ENCODE assay signal across 10 cellular contexts in genomic region chr5:1882337-1883119, GRCh38. TPM values are rescaled to one million over a fixed set of nuclear protein-coding genes. Genes with fewer than 3 reads are reported as not detected.
A peak's percentile ranks its signal among the peaks of the same experiment; 100 is the strongest.
DNase-seq lines count a peak whose midpoint lies in the region; ATAC-seq and TF ChIP-seq lines count a peak whose summit lies in the region.
"Had no signal": no experiment of that assay in that cellular context is flagged by ENCODE, and none has a peak within 500 bp of the region (broad histone marks: within the 10 kb centered on the region; RNA-seq: fewer than 3 reads in every experiment).

Gene IRX4, minus strand, starts transcription at chr5:1882925. Its CDS starts 278 bp downstream, at chr5:1882647.

- H3K9me3 ChIP-seq in Panc1 (ENCODE audit: control insufficient read depth, insufficient read depth, low read depth, low read length) = no peaks in the 10 kb centered on the region
- no peaks in the 10 kb centered on the region for H3K9me3 ChIP-seq in cardiac muscle cell (ENCODE audit: low read depth)

- POLR2A ChIA-PET in Panc1 (lab: Charles Lee) = interaction anchor here (0.6 kb wide), 1 partner anchor 556 kb away, joined by 4 read pairs; no protein-coding TSS in a partner anchor

- peak; percentile 10 for DNase-seq in EL
- no peak for DNase-seq in Panc1 (ENCODE audit: low read depth, low spot score)
- DNase-seq in cardiac muscle cell (ENCODE audit: low read depth in 1 of 2, low spot score in 1 of 2) = peak; percentile 21 to 54
- no peak for DNase-seq in progenitor cell of endocrine pancreas (ENCODE audit: low spot score, unreplicated experiment)
- DNase-seq in middle frontal gyrus (ENCODE audit: extremely low spot score, low spot score) = no peak
- DNase-seq: hypothalamus, NCI-H524 treated with DMSO at 0.1 percent for 48 hours had no signal

- no peak for TF ChIP-seq CTCF in Panc1 (IDR thresholded peaks at IDR 0.05)
- TF ChIP-seq CTCF in cardiac muscle cell (IDR thresholded peaks at IDR 0.05; ENCODE audit: low read depth, low read length) = no peak
- no peak for TF ChIP-seq CTCF in progenitor cell of endocrine pancreas (IDR thresholded peaks at IDR 0.05; ENCODE audit: unreplicated experiment)

- CTCF ChIA-PET in Panc1 (lab: Charles Lee) = no interaction called here

- ATAC-seq in Panc1 = peak; percentile 76
- ATAC-seq in GM19351 (IDR thresholded peaks at IDR 0.05; ENCODE audit: unreplicated experiment) = no peak
- no peak for ATAC-seq in HG02798 (IDR thresholded peaks at IDR 0.05; ENCODE audit: poor library complexity, unreplicated experiment)
- ATAC-seq in GM18505 (IDR thresholded peaks at IDR 0.05; ENCODE audit: unreplicated experiment) = no peak

- H3K36me3 ChIP-seq in Panc1 (ENCODE audit: control insufficient read depth, insufficient read depth, low read length) (no peaks in the 10 kb centered on the region), cardiac muscle cell (peaks cover 8% of the 10 kb centered on the region)

- H3K36me3 Mint-ChIP-seq in progenitor cell of endocrine pancreas (ENCODE audit: insufficient read depth) = no peaks in the 10 kb centered on the region

- BruUV-seq in Panc1 (replicated peaks; lab: Mats Ljungman, UMichigan) = no TSS peak

- H3K4me3 ChIP-seq in Panc1 (ENCODE audit: low read depth in 2 of 2, low read length in 2 of 2) (peak within 1 kb of the TSS; percentile 37 to 56), cardiac muscle cell (peak within 1 kb of the TSS; percentile 92)

- in situ Hi-C loops in Panc1 (cut with HindIII; ENCODE audit: low pct_unique_long_range_greater_than_20kb, low sequenced_read_pairs) = no loop called here

- TF ChIP-seq POLR2A in GM18505 (IDR thresholded peaks at IDR 0.05; ENCODE audit: borderline replicate concordance, extremely low read depth, insufficient read depth, insufficient read length) = no peak

- no peaks in the 10 kb centered on the region; the same call in 1 of the 2 replicates for H3K27me3 ChIP-seq in Panc1 (ENCODE audit: control insufficient read depth, insufficient read depth, low read length)
- H3K27me3 ChIP-seq in cardiac muscle cell = peaks cover 100% of the 10 kb centered on the region

- peaks cover 3% of the 10 kb centered on the region for H3K4me1 Mint-ChIP-seq in progenitor cell of endocrine pancreas (ENCODE audit: low read depth)

- no peak within 1 kb of the TSS for H3K27ac Mint-ChIP-seq in progenitor cell of endocrine pancreas

- H3K9me3 Mint-ChIP-seq in progenitor cell of endocrine pancreas (ENCODE audit: low read depth) = no peaks in the 10 kb centered on the region

- H3K4me1 ChIP-seq in Panc1 (ENCODE audit: control insufficient read depth, insufficient read depth, low read length) (no peaks in the 10 kb centered on the region), cardiac muscle cell (ENCODE audit: low read depth) (peaks cover 15% of the 10 kb centered on the region)

- no peak within 1 kb of the TSS for H3K27ac ChIP-seq in Panc1 (ENCODE audit: low read length)
- H3K27ac ChIP-seq in cardiac muscle cell = peak within 1 kb of the TSS; percentile 94

- H3K4me3 Mint-ChIP-seq in progenitor cell of endocrine pancreas (ENCODE audit: low read depth) = peak within 1 kb of the TSS; percentile 49

- intact Hi-C loops in Panc1 (cut with micrococcal nuclease; ENCODE audit: unreplicated experiment) = no loop called here

- peaks cover 52% of the 10 kb centered on the region for H3K27me3 Mint-ChIP-seq in progenitor cell of endocrine pancreas

RNA-seq across cellular contexts. Expression of gene IRX4, which starts in this region (rescaled TPM):
- total RNA-seq in Panc1 (2021; ENCODE audit: unreplicated experiment) (0.18 TPM), cardiac muscle cell (284 and 308 TPM in 2 replicates), progenitor cell of endocrine pancreas (0.17 TPM in 1 of 2 replicates, not detected in the other)
- polyA plus RNA-seq in Panc1 (2012; ENCODE audit: insufficient read length) = 0.47 TPM
- 208 and 257 TPM in 2 replicates for polyA plus RNA-seq in cardiac muscle cell

Comparison
In these comparisons a context has a peak if more than half of its experiments do, and no peak if none do; other contexts are left out.
1. RNA of gene IRX4 (total RNA-seq): 284 to 308 TPM in cardiac muscle cell; 0.18 TPM in Panc1 (single experiment) and 0.17 TPM in progenitor cell of endocrine pancreas; every median in the first group is over 100 times any median in the second.
2. Peak in ATAC-seq and H3K4me3 ChIP-seq in Panc1; RNA of the gene not detected or under 1 TPM.
3. DNase-seq: peak in EL (single experiment) and cardiac muscle cell (2 of 2); none in Panc1 (single experiment), progenitor cell of endocrine pancreas (single experiment) and middle frontal gyrus (single experiment).